Comparison of ENCODE assay signal across 1 cellular context in the genomic region with DNA sequence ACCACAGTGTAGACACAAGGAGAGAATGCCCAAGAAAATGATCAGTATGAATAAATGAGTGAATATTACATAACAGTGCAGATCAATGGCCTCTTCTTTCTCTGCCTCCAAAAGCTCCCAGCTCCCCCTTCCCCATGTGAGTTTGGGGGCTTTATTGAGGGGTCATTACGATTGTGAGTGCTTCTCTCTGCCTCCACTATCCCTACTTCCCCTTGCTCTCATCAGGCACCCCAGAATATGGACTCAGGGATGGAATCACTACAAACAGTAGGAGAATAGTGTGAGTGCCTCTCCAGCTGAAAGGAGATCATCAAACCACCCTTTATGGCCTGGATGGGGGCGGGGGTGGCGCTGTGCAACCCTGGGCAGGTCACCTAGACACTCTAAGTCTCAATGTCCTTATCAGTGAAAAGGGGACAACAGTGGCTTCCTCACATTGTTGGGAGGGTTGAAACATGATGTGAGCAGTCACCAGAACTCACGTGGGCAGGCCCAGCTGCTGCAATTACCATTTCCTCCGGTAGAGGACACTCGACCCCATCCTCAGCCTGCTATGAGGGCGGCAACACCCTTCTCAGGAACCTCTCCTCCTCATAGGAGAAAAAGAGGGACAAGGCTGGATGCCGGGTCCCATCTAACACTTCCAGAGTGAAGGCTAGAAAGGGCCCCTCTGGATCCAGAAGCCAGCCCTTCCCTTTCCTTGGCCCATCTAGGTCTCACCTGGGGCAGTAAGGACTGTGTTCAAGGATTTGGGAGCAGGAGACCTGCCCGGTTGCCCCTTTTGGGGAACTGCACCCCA.
TF ChIP-seq lines count a peak whose summit lies in the region.

No MANE protein-coding gene starts in this region.

TF ChIP-seq in HEK293, 187 proteins besides CTCF, POLR2A, EP300 and RAD21 (continued from another document):
- TF ChIP-seq, protein P1, sequence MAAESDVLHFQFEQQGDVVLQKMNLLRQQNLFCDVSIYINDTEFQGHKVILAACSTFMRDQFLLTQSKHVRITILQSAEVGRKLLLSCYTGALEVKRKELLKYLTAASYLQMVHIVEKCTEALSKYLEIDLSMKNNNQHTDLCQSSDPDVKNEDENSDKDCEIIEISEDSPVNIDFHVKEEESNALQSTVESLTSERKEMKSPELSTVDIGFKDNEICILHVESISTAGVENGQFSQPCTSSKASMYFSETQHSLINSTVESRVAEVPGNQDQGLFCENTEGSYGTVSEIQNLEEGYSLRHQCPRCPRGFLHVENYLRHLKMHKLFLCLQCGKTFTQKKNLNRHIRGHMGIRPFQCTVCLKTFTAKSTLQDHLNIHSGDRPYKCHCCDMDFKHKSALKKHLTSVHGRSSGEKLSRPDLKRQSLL (tag by site-specific recombination; IDR thresholded peaks at IDR 0.05), result no peak
